8 cellular contexts compared by ENCODE assay signal in the genomic region with DNA sequence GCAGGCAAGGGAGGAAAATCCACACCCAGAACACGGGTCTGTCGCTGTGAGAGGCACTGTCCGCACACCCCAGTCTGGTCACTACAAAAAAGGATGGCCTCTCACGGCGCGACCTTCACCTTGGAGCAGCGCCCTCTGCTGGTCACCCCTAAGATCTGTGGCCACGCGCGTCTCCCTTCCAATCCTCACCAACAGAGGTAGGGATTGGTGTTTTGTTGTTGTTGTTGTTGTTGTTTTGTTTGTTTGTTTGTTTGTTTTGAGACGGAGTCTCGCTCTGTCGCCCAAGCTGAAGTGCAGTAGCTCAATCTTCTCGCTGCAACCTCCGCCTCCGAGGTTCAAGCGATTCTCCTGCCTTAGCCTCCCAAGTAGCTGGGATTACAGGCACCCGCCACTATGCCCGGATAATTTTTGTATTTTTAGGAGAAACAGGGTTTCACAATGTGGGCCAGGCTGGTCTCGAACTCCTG. TPM values are rescaled to one million over a fixed set of nuclear protein-coding genes. Genes with fewer than 3 reads are reported as not detected.
DNase-seq lines count a peak whose midpoint lies in the region; ATAC-seq and TF ChIP-seq lines count a peak whose summit lies in the region.

No MANE protein-coding gene starts in this region.

- peak; percentile 47 for ATAC-seq in HG02852 (IDR thresholded peaks at IDR 0.05; ENCODE audit: unreplicated experiment)
- ATAC-seq in SK-N-SH treated with all-trans-retinoic acid at 6 μM for 48 hours: peak; percentile 87
- ATAC-seq in right cardiac atrium: peak in 1 of 2 donors; percentile 72
- ATAC-seq in GM18907 (IDR thresholded peaks at IDR 0.05; ENCODE audit: unreplicated experiment): no peak

- no peaks in the 10 kb centered on the region for H3K36me3 ChIP-seq in Caco-2 (ENCODE audit: control insufficient read depth, insufficient read depth, low read length)

- H3K27me3 ChIP-seq in Caco-2 (replicated peaks; ENCODE audit: control insufficient read depth, insufficient read depth, low read length): no peaks in the 10 kb centered on the region
- H3K27me3 ChIP-seq in right cardiac atrium (ENCODE audit: control insufficient read depth, insufficient read depth): no peaks in the 10 kb centered on the region

- H3K4me3 ChIP-seq in Caco-2 (ENCODE audit: low read depth, low read length) (no peak overlapping the region), right cardiac atrium (ENCODE audit: low read length) (no peak overlapping the region)

- H3K9me3 Mint-ChIP-seq in Caco-2 (ENCODE audit: unreplicated experiment): no peaks in the 10 kb centered on the region
- H3K9me3 Mint-ChIP-seq in activated naive CD4-positive, alpha-beta T cell treated with anti-CD3 and anti-CD28 coated beads, Interleukin-2, amount 50 U/mL, for 24 hours: no peaks in the 10 kb centered on the region

- H3K9me3 ChIP-seq in Caco-2 (no peaks in the 10 kb centered on the region), right cardiac atrium (ENCODE audit: control insufficient read depth, low read length) (no peaks in the 10 kb centered on the region)

- 49% methylated on average over 20 of the region's 20 CpGs for WGBS in right cardiac atrium

- BruUV-seq in Caco-2 (replicated peaks; lab: Mats Ljungman, UMichigan): no TSS peak

- peaks cover 6% of the 10 kb centered on the region for H3K4me1 Mint-ChIP-seq in Caco-2 (ENCODE audit: low read depth, unreplicated experiment)
- no peaks in the 10 kb centered on the region for H3K4me1 Mint-ChIP-seq in activated naive CD4-positive, alpha-beta T cell treated with anti-CD3 and anti-CD28 coated beads, Interleukin-2, amount 50 U/mL, for 24 hours

- no peaks in the 10 kb centered on the region for H3K27me3 Mint-ChIP-seq in Caco-2 (ENCODE audit: insufficient read depth, unreplicated experiment)
- H3K27me3 Mint-ChIP-seq in activated naive CD4-positive, alpha-beta T cell treated with anti-CD3 and anti-CD28 coated beads, Interleukin-2, amount 50 U/mL, for 24 hours: no peaks in the 10 kb centered on the region

- intact Hi-C loops in Caco-2 (cut with micrococcal nuclease; ENCODE audit: unreplicated experiment) (no loop called here), right cardiac atrium (cut with DNase I) (no loop called here)

- H3K27ac ChIP-seq in right cardiac atrium (ENCODE audit: low read length): no peak overlapping the region

- no peaks in the 10 kb centered on the region for H3K36me3 Mint-ChIP-seq in Caco-2 (ENCODE audit: insufficient read depth, unreplicated experiment)
- no peaks in the 10 kb centered on the region for H3K36me3 Mint-ChIP-seq in activated naive CD4-positive, alpha-beta T cell treated with anti-CD3 and anti-CD28 coated beads, Interleukin-2, amount 50 U/mL, for 24 hours

- CTCF ChIA-PET in Caco-2 (lab: Charles Lee): no interaction called here

- peak overlapping the region; percentile 51 for H3K27ac Mint-ChIP-seq in Caco-2 (ENCODE audit: unreplicated experiment)
- H3K27ac Mint-ChIP-seq in activated naive CD4-positive, alpha-beta T cell treated with anti-CD3 and anti-CD28 coated beads, Interleukin-2, amount 50 U/mL, for 24 hours: no peak overlapping the region

- no peaks in the 10 kb centered on the region for H3K4me1 ChIP-seq in Caco-2
- peaks cover 3% of the 10 kb centered on the region for H3K4me1 ChIP-seq in right cardiac atrium (ENCODE audit: control insufficient read depth, insufficient read depth, low read length)

- TF ChIP-seq CTCF in Caco-2 (IDR thresholded peaks at IDR 0.05; ENCODE audit: insufficient read depth in 1 of 2, low read depth in 1 of 2, low read length in 1 of 2, severe bottlenecking in 1 of 2, unreplicated experiment in 1 of 2): peak; percentile 53 to 68

- POLR2A ChIA-PET in Caco-2 (lab: Charles Lee): no interaction called here

- DNase-seq in Caco-2 (peak in 1 of 2 experiments; percentile 63), right cardiac atrium (peak; percentile 53 to 77 (median 73)), mesenteric fat pad (ENCODE audit: low spot score) (no peak)
- DNase-seq in stimulated activated CD4-positive, alpha-beta T cell treated with anti-CD3 and anti-CD28 coated beads, Interleukin-15, amount 100 ng/mL, for 24 hours: peak; percentile 77

- no peak overlapping the region for H3K4me3 Mint-ChIP-seq in Caco-2 (ENCODE audit: unreplicated experiment)
- H3K4me3 Mint-ChIP-seq in activated naive CD4-positive, alpha-beta T cell treated with anti-CD3 and anti-CD28 coated beads, Interleukin-2, amount 50 U/mL, for 24 hours: peak overlapping the region; percentile 40

TF ChIP-seq in SK-N-SH treated with all-trans-retinoic acid at 6 μM for 48 hours, 23 proteins besides CTCF, POLR2A, EP300 and RAD21 (continues in another document):
- TF ChIP-seq ZFP30 (CRISPR knock-in tag; IDR thresholded peaks at IDR 0.05): no peak
- TF ChIP-seq BACH2 (CRISPR knock-in tag; IDR thresholded peaks at IDR 0.05; ENCODE audit: borderline replicate concordance): no peak
- TF ChIP-seq, protein P1, sequence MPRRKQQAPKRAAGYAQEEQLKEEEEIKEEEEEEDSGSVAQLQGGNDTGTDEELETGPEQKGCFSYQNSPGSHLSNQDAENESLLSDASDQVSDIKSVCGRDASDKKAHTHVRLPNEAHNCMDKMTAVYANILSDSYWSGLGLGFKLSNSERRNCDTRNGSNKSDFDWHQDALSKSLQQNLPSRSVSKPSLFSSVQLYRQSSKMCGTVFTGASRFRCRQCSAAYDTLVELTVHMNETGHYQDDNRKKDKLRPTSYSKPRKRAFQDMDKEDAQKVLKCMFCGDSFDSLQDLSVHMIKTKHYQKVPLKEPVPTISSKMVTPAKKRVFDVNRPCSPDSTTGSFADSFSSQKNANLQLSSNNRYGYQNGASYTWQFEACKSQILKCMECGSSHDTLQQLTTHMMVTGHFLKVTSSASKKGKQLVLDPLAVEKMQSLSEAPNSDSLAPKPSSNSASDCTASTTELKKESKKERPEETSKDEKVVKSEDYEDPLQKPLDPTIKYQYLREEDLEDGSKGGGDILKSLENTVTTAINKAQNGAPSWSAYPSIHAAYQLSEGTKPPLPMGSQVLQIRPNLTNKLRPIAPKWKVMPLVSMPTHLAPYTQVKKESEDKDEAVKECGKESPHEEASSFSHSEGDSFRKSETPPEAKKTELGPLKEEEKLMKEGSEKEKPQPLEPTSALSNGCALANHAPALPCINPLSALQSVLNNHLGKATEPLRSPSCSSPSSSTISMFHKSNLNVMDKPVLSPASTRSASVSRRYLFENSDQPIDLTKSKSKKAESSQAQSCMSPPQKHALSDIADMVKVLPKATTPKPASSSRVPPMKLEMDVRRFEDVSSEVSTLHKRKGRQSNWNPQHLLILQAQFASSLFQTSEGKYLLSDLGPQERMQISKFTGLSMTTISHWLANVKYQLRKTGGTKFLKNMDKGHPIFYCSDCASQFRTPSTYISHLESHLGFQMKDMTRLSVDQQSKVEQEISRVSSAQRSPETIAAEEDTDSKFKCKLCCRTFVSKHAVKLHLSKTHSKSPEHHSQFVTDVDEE (CRISPR knock-in tag; IDR thresholded peaks at IDR 0.05): no peak
- TF ChIP-seq ZNF70 (CRISPR knock-in tag; IDR thresholded peaks at IDR 0.05): no peak
- TF ChIP-seq, protein P2, sequence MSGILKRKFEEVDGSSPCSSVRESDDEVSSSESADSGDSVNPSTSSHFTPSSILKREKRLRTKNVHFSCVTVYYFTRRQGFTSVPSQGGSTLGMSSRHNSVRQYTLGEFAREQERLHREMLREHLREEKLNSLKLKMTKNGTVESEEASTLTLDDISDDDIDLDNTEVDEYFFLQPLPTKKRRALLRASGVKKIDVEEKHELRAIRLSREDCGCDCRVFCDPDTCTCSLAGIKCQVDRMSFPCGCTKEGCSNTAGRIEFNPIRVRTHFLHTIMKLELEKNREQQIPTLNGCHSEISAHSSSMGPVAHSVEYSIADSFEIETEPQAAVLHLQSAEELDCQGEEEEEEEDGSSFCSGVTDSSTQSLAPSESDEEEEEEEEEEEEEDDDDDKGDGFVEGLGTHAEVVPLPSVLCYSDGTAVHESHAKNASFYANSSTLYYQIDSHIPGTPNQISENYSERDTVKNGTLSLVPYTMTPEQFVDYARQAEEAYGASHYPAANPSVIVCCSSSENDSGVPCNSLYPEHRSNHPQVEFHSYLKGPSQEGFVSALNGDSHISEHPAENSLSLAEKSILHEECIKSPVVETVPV (CRISPR knock-in tag; IDR thresholded peaks at IDR 0.05): no peak
- no peak for TF ChIP-seq RARB (CRISPR knock-in tag; IDR thresholded peaks at IDR 0.05)
- no peak for TF ChIP-seq OSR1 (CRISPR knock-in tag; IDR thresholded peaks at IDR 0.05)
- TF ChIP-seq PATZ1 (CRISPR knock-in tag; IDR thresholded peaks at IDR 0.05; ENCODE audit: borderline replicate concordance): no peak
- TF ChIP-seq CREB5 (CRISPR knock-in tag; IDR thresholded peaks at IDR 0.05; ENCODE audit: low read depth): no peak
- TF ChIP-seq CSDC2 (CRISPR knock-in tag; IDR thresholded peaks at IDR 0.05): no peak
- TF ChIP-seq SNAI2 (CRISPR knock-in tag; IDR thresholded peaks at IDR 0.05): no peak

RNA-seq across cellular contexts. Expression of gene C17orf58, which starts 15.0 kb away (rescaled TPM):
- total RNA-seq in Caco-2 (2022) (13.5 and 14.4 TPM in 2 replicates), right cardiac atrium (1 to 10 TPM; 5.9 to 7.4 (median 6.9) TPM), mesenteric fat pad (8.8 TPM)
- 12.0 TPM for polyA plus RNA-seq in right cardiac atrium

RNA-seq across cellular contexts. Expression of gene KPNA2, which starts 24.3 kb away (rescaled TPM):
- total RNA-seq in Caco-2 (2022): 324 and 339 TPM in 2 replicates
- total RNA-seq in right cardiac atrium: 10 to 100 TPM; 16.7 to 29.5 (median 22.6) TPM
- 16.5 TPM for polyA plus RNA-seq in right cardiac atrium
- 37.9 TPM for total RNA-seq in mesenteric fat pad
